In the genomic region with DNA sequence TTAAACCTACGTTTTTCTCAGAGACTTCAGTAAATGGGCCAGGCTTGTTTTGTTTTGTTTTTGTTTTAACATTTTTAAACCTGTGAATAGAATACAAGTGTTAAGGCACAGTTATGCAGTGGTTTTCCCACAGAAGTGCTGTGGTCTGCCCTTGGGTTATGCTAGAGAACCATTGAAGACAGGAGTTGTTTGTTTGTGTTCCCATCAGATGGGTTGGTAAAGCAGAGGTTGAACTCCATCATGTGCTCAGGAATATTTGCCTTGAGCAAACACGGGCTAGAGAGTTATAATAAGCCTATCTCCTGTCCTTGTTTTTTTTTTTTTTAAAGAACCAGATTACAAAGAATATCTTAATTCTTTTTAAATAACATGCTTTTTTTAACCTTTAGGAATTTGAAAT, we compare ENCODE assay signal across 9 cellular contexts. TPM values are rescaled to one million over a fixed set of nuclear protein-coding genes. Genes with fewer than 3 reads are reported as not detected.
DNase-seq lines count a peak whose midpoint lies in the region; ATAC-seq, FAIRE-seq and TF ChIP-seq lines count a peak whose summit lies in the region.
"Had no signal": no experiment of that assay in that cellular context is flagged by ENCODE, and none has a peak within 500 bp of the region (broad histone marks: within the 10 kb centered on the region; RNA-seq: fewer than 3 reads in every experiment).

No MANE protein-coding gene starts in this region.

- DNase-seq in AG08395 (ENCODE audit: low spot score) (peak; percentile 28), HT1080 (ENCODE audit: low read depth) (peak; percentile 34), astrocyte (ENCODE audit: low read depth) (peak; percentile 71), NCI-H524 treated with DMSO at 0.1 percent for 48 hours (lab: John Stamatoyannopoulos, UW) (no peak), Karpas-422 (no peak)
- DNase-seq: stimulated activated naive CD8-positive, alpha-beta T cell treated with anti-CD3 and anti-CD28 coated beads, Interleukin-15, Interleukin-2, amounts not matched to agents 100 U/mL and 50 U/mL, for 24 hours had no signal

- no peak for ATAC-seq in GM19397 (IDR thresholded peaks at IDR 0.05; ENCODE audit: unreplicated experiment)
- no peak for ATAC-seq in GM21367 (IDR thresholded peaks at IDR 0.05; ENCODE audit: unreplicated experiment)

- H3K4me3 Mint-ChIP-seq in astrocyte (ENCODE audit: unreplicated experiment), result no peak overlapping the region

- H3K36me3 Mint-ChIP-seq in astrocyte (ENCODE audit: low read depth, unreplicated experiment), result peaks cover 6% of the 10 kb centered on the region

- peaks cover 49% of the 10 kb centered on the region for H3K4me1 Mint-ChIP-seq in astrocyte (ENCODE audit: low read depth, unreplicated experiment)

- no peaks in the 10 kb centered on the region for H4K20me1 ChIP-seq in astrocyte (ENCODE audit: insufficient read depth, low read length)
- no peaks in the 10 kb centered on the region for H4K20me1 ChIP-seq in Karpas-422 (ENCODE audit: insufficient read depth, low read depth, low read length)

- no peak overlapping the region for H3K4me3 ChIP-seq in astrocyte (ENCODE audit: insufficient read depth, low read depth, low read length)
- H3K4me3 ChIP-seq in mesodermal cell (ENCODE audit: extremely low read depth, insufficient read depth, low read length, poor library complexity, severe bottlenecking), result no peak overlapping the region
- no peak overlapping the region for H3K4me3 ChIP-seq in Karpas-422 (ENCODE audit: low read length)

- no peaks in the 10 kb centered on the region for H3K9me2 ChIP-seq in Karpas-422 (replicated peaks; ENCODE audit: insufficient read depth, low read length)

- TF ChIP-seq CTCF in astrocyte (IDR thresholded peaks at IDR 0.05; ENCODE audit: insufficient read depth, low read depth, low read length), result no peak

- H3K27me3 Mint-ChIP-seq in astrocyte (ENCODE audit: low read depth, unreplicated experiment), result no peaks in the 10 kb centered on the region

- H3K4me2 ChIP-seq in astrocyte (ENCODE audit: low read length) (peak overlapping the region; percentile 80), Karpas-422 (ENCODE audit: low read depth, low read length, poor library complexity, severe bottlenecking) (no peak overlapping the region)

- no peaks in the 10 kb centered on the region for H3K9me3 ChIP-seq in astrocyte (ENCODE audit: insufficient read depth, low read depth, low read length)
- no peaks in the 10 kb centered on the region for H3K9me3 ChIP-seq in mesodermal cell (ENCODE audit: control insufficient read depth, low read length)
- H3K9me3 ChIP-seq in Karpas-422 (ENCODE audit: low read length), result no peaks in the 10 kb centered on the region

- H3K79me2 ChIP-seq in astrocyte (ENCODE audit: insufficient read depth, low read length) (peaks cover 5% of the 10 kb centered on the region), Karpas-422 (ENCODE audit: low read length) (no peaks in the 10 kb centered on the region)

- H3K27ac Mint-ChIP-seq in astrocyte (ENCODE audit: unreplicated experiment), result peak overlapping the region; percentile 88

- H3K27ac ChIP-seq in astrocyte (ENCODE audit: low read depth, low read length) (peak overlapping the region; percentile 82), mesodermal cell (ENCODE audit: low read depth, low read length, severe bottlenecking) (peak overlapping the region; percentile 57), Karpas-422 (ENCODE audit: low read length) (no peak overlapping the region)

- H3K36me3 ChIP-seq in astrocyte (ENCODE audit: insufficient read depth, low read length), result peaks cover 21% of the 10 kb centered on the region
- peaks cover 58% of the 10 kb centered on the region for H3K36me3 ChIP-seq in mesodermal cell (ENCODE audit: control insufficient read depth, insufficient read depth, low read length)
- H3K36me3 ChIP-seq in Karpas-422 (ENCODE audit: insufficient read depth, low read length), result no peaks in the 10 kb centered on the region

- no peaks in the 10 kb centered on the region for H3K27me3 ChIP-seq in astrocyte (ENCODE audit: insufficient read depth, low read length)
- H3K27me3 ChIP-seq in Karpas-422 (ENCODE audit: low read length), result no peaks in the 10 kb centered on the region

- H3K9me3 Mint-ChIP-seq in astrocyte (ENCODE audit: unreplicated experiment), result no peaks in the 10 kb centered on the region

- H3K9ac ChIP-seq in astrocyte (ENCODE audit: low read length), result peak overlapping the region; percentile 33
- H3K9ac ChIP-seq in Karpas-422 (ENCODE audit: low read length), result no peak overlapping the region

- 100% methylated on average over 1 of the region's 2 CpGs; no CpG with 5 or more reads in 1 of the 2 experiments for WGBS in mesodermal cell (ENCODE audit: insufficient coverage in 2 of 2), 2 experiments

- H3K4me1 ChIP-seq in astrocyte (ENCODE audit: insufficient read depth, low read length), result peaks cover 46% of the 10 kb centered on the region
- peaks cover 37% of the 10 kb centered on the region for H3K4me1 ChIP-seq in mesodermal cell (ENCODE audit: control insufficient read depth, insufficient read depth, low read length, poor library complexity, severe bottlenecking)
- peaks cover 13% of the 10 kb centered on the region for H3K4me1 ChIP-seq in Karpas-422 (ENCODE audit: low read length)

- no peak overlapping the region for H2AFZ ChIP-seq in astrocyte (ENCODE audit: low read depth, low read length)
- no peak overlapping the region for H2AFZ ChIP-seq in Karpas-422 (ENCODE audit: low read length)

- peak; percentile 9 for FAIRE-seq in astrocyte (lab: Jason Lieb, UNC)

RNA-seq across cellular contexts. Expression of a gene that starts 28.5 kb away (rescaled TPM):
- 51.4 and 53.6 TPM in 2 replicates for total RNA-seq in HT1080 (2014; rRNA removed; shearing (Covaris generic))
- 51.9 and 73.3 TPM in 2 replicates for polyA plus RNA-seq in HT1080 (2015; cell fraction: cytosol; rRNA removed)
- 75.9 and 80.7 TPM in 2 replicates for polyA plus RNA-seq in HT1080 (2015; cell fraction: nucleus; rRNA removed)
- 65.7 and 73.8 TPM in 2 replicates for total RNA-seq in astrocyte
- polyA plus RNA-seq in mesodermal cell (2013, experiment 1 of 2), result 159 TPM
- 171 TPM for polyA plus RNA-seq in mesodermal cell (2013, experiment 2 of 2)
- 0.97 and 1.5 TPM in 2 replicates for total RNA-seq in Karpas-422 (2014; rRNA removed; shearing (Covaris generic); ENCODE audit: low replicate concordance)

Comparison
In these comparisons a context has a peak if more than half of its experiments do, and no peak if none do; other contexts are left out.
1. DNase-seq: peak in AG08395 (single experiment), HT1080 (single experiment) and astrocyte (single experiment); none in NCI-H524 treated with DMSO at 0.1 percent for 48 hours (single experiment) and Karpas-422 (single experiment).
2. RNA of a gene that starts 28.5 kb away (total RNA-seq): 65.7 to 73.8 TPM in astrocyte and 51.4 to 53.6 TPM in HT1080; 0.97 to 1.5 TPM in Karpas-422; every median in the first group is over 10 times any median in the second.